Comparison of ENCODE assay signal across 25 cellular contexts in genomic region chr3:77321646-77322045, GRCh38.
DNase-seq lines count a peak whose midpoint lies in the region; ATAC-seq, FAIRE-seq and TF ChIP-seq lines count a peak whose summit lies in the region.
"Had no signal": no experiment of that assay in that cellular context is flagged by ENCODE, and none has a peak within 500 bp of the region (broad histone marks: within the 10 kb centered on the region; RNA-seq: fewer than 3 reads in every experiment).

No MANE protein-coding gene starts in this region.

- CTCF ChIA-PET in K562 (lab: Yijun Ruan, JAX; ENCODE audit: low intra/inter-chr PET ratio), result no interaction called here
- CTCF ChIA-PET in naive thymus-derived CD4-positive, alpha-beta T cell (lab: Charles Lee), result no interaction called here

- H3K27me3 Mint-ChIP-seq in GM23338 (ENCODE audit: insufficient read depth, low read depth, poor library complexity) (no peaks in the 10 kb centered on the region), T-helper 17 cell (no peaks in the 10 kb centered on the region)
- no peaks in the 10 kb centered on the region for H3K27me3 Mint-ChIP-seq in naive thymus-derived CD4-positive, alpha-beta T cell
- H3K27me3 Mint-ChIP-seq: activated T-cell treated with anti-CD3 and anti-CD28 coated beads, Interleukin-2, amount 50 U/mL, for 24 hours; IgD-negative memory B cell; T-cell had no signal

- TF ChIP-seq POLR2A in K562 (conservative IDR thresholded peaks at IDR 0.05), result no peak

- no TSS peak for BruUV-seq in K562 (replicated peaks; lab: Mats Ljungman, UMichigan)

- ATAC-seq in GM23338 (no peak), K562 (no peak), T-helper 17 cell (no peak), HG03175 (IDR thresholded peaks at IDR 0.05; ENCODE audit: unreplicated experiment) (no peak), HG03045 (IDR thresholded peaks at IDR 0.05; ENCODE audit: unreplicated experiment) (no peak)
- ATAC-seq in naive thymus-derived CD4-positive, alpha-beta T cell, result no peak
- ATAC-seq: esophagus mucosa, T-cell, upper lobe of right lung had no signal

- H3K79me1 ChIP-seq in mesenchymal stem cell (replicated peaks; ENCODE audit: low read length, poor library complexity, severe bottlenecking), result no peaks in the 10 kb centered on the region

- H3K9me1 ChIP-seq in K562 (ENCODE audit: control insufficient read depth, insufficient read depth, low read length), result no peaks in the 10 kb centered on the region

- no peak for TF ChIP-seq CTCF in GM23338 (conservative IDR thresholded peaks at IDR 0.05; ENCODE audit: low read depth in 2 of 2)
- TF ChIP-seq CTCF in K562 (IDR thresholded peaks at IDR 0.05 in 2 of 3, conservative IDR thresholded peaks at IDR 0.05 in 1 of 3; ENCODE audit: insufficient read depth in 2 of 3, low read depth in 1 of 3, low read length in 3 of 3), result no peak

- H2AK5ac ChIP-seq in mesenchymal stem cell (ENCODE audit: low read length, severe bottlenecking), result no peak overlapping the region

- H3K27ac ChIP-seq in GM23338 (ENCODE audit: low read depth) (0 out of 2 replicates have a peak overlapping the region, but pooled peaks have one; percentile 24), K562 (ENCODE audit: extremely low read depth, low read depth, low read length) (no peak overlapping the region), mesenchymal stem cell (ENCODE audit: low read length, poor library complexity, severe bottlenecking) (no peak overlapping the region)
- no peak overlapping the region for H3K27ac ChIP-seq in naive thymus-derived CD4-positive, alpha-beta T cell (ENCODE audit: low read depth, low read length)
- H3K27ac ChIP-seq: adrenal gland; BLaER1 treated with 17β-estradiol and CSF1 and Interleukin-3, amounts not matched to agents 10 nM and 100 nM; neutrophil; upper lobe of right lung had no signal

- no peak overlapping the region for H2BK5ac ChIP-seq in mesenchymal stem cell (ENCODE audit: low read depth, low read length, poor library complexity, severe bottlenecking)

- H3K4me1 Mint-ChIP-seq in GM23338 (peaks cover 5% of the 10 kb centered on the region; the same call in 2 of the 3 replicates), T-helper 17 cell (no peaks in the 10 kb centered on the region)
- H3K4me1 Mint-ChIP-seq in naive thymus-derived CD4-positive, alpha-beta T cell, result no peaks in the 10 kb centered on the region
- H3K4me1 Mint-ChIP-seq: IgD-negative memory B cell, T-cell had no signal

- no peak overlapping the region for H3K23ac ChIP-seq in mesenchymal stem cell (ENCODE audit: low read length in 2 of 2)

- no peak overlapping the region for H2BK12ac ChIP-seq in mesenchymal stem cell (ENCODE audit: low read length in 2 of 2)

- H3K4me2 ChIP-seq in GM23338 (no peak overlapping the region), K562 (ENCODE audit: insufficient read depth, low read length) (no peak overlapping the region), mesenchymal stem cell (ENCODE audit: low read length, poor library complexity, severe bottlenecking) (no peak overlapping the region)
- H3K4me2 ChIP-seq: BLaER1 treated with 17β-estradiol and CSF1 and Interleukin-3, amounts not matched to agents 10 nM and 100 nM had no signal

- no peak overlapping the region for H4K91ac ChIP-seq in mesenchymal stem cell (ENCODE audit: low read length)

- H3K27ac Mint-ChIP-seq in GM23338 (no peak overlapping the region), T-helper 17 cell (no peak overlapping the region)
- H3K27ac Mint-ChIP-seq in naive thymus-derived CD4-positive, alpha-beta T cell, result no peak overlapping the region
- H3K27ac Mint-ChIP-seq: activated T-cell treated with anti-CD3 and anti-CD28 coated beads, Interleukin-2, amount 50 U/mL, for 24 hours; IgD-negative memory B cell; T-cell had no signal

- H4K20me1 ChIP-seq in GM23338 (replicated peaks; ENCODE audit: insufficient read depth) (no peaks in the 10 kb centered on the region), K562 (replicated peaks; ENCODE audit: control insufficient read depth, insufficient read depth, low read length) (no peaks in the 10 kb centered on the region)
- H4K20me1 ChIP-seq: BLaER1 treated with 17β-estradiol and CSF1 and Interleukin-3, amounts not matched to agents 10 nM and 100 nM had no signal

- H3K4ac ChIP-seq in mesenchymal stem cell (ENCODE audit: low read depth in 1 of 2, low read length in 2 of 2), result no peak overlapping the region

- H3K27me3 ChIP-seq in GM23338 (ENCODE audit: insufficient read depth) (no peaks in the 10 kb centered on the region), K562 (ENCODE audit: control insufficient read depth in 2 of 2, insufficient read depth in 2 of 2, low read length in 2 of 2) (no peaks in the 10 kb centered on the region), mesenchymal stem cell (ENCODE audit: control insufficient read depth in 1 of 2, insufficient read depth in 1 of 2, low read length in 2 of 2) (no peaks in the 10 kb centered on the region)
- H3K27me3 ChIP-seq in naive thymus-derived CD4-positive, alpha-beta T cell (ENCODE audit: control insufficient read depth in 2 of 2, insufficient read depth in 2 of 2, low read length in 2 of 2), result no peaks in the 10 kb centered on the region
- H3K27me3 ChIP-seq: adrenal gland; BLaER1 treated with 17β-estradiol and CSF1 and Interleukin-3, amounts not matched to agents 10 nM and 100 nM; MG63; neutrophil; upper lobe of right lung had no signal

- H3K9me3 Mint-ChIP-seq in GM23338, result no peaks in the 10 kb centered on the region
- peaks cover 0 to 6% (median 3%) of the 10 kb centered on the region in 11 donors for H3K9me3 Mint-ChIP-seq in naive thymus-derived CD4-positive, alpha-beta T cell
- H3K9me3 Mint-ChIP-seq: IgD-negative memory B cell had no signal

- H2BK15ac ChIP-seq in mesenchymal stem cell (ENCODE audit: low read depth, poor library complexity, severe bottlenecking), result no peak overlapping the region

- DNase-seq in AG08395 (ENCODE audit: low spot score) (peak; percentile 21), GM23338 (ENCODE audit: low spot score) (no peak), K562 (ENCODE audit: extremely low read depth in 1 of 4, low spot score in 3 of 4) (no peak), mesenchymal stem cell (peak; percentile 7), T-helper 17 cell (no peak)
- DNase-seq in naive thymus-derived CD4-positive, alpha-beta T cell, result no peak
- DNase-seq: ACHN; activated CD8-positive, alpha-beta memory T cell treated with anti-CD3 and anti-CD28 coated beads for 24 hours; activated T-cell treated with anti-CD3 and anti-CD28 coated beads, Interleukin-2, amount 50 U/mL, for 24 hours; adrenal gland; effector memory CD4-positive, alpha-beta T cell; MG63; NCI-H1417 treated with DMSO at 0.1 percent for 48 hours; NK-92 treated with Interleukin-12 subunit alpha and Interleukin-12 subunit beta, amount 100 ng/mL, for 24 hours; T-cell; upper lobe of right lung had no signal

- H3K4me1 ChIP-seq in GM23338 (ENCODE audit: insufficient read depth) (no peaks in the 10 kb centered on the region), K562 (replicated peaks in 1 of 2; ENCODE audit: control insufficient read depth in 2 of 2, insufficient read depth in 2 of 2, low read length in 2 of 2) (no peaks in the 10 kb centered on the region), mesenchymal stem cell (ENCODE audit: control insufficient read depth, insufficient read depth, low read depth, low read length) (peaks cover 5% of the 10 kb centered on the region)
- H3K4me1 ChIP-seq in naive thymus-derived CD4-positive, alpha-beta T cell (ENCODE audit: control insufficient read depth in 2 of 2, insufficient read depth in 2 of 2, low read length in 2 of 2), result no peaks in the 10 kb centered on the region
- H3K4me1 ChIP-seq: adrenal gland, upper lobe of right lung had no signal

- H3K36me3 ChIP-seq in GM23338 (ENCODE audit: insufficient read depth) (no peaks in the 10 kb centered on the region), K562 (ENCODE audit: control insufficient read depth, insufficient read depth, low read length) (no peaks in the 10 kb centered on the region), mesenchymal stem cell (ENCODE audit: control insufficient read depth in 1 of 2, insufficient read depth in 2 of 2, low read depth in 1 of 2, low read length in 2 of 2) (no peaks in the 10 kb centered on the region)
- H3K36me3 ChIP-seq in naive thymus-derived CD4-positive, alpha-beta T cell (ENCODE audit: control insufficient read depth in 2 of 3, insufficient read depth in 3 of 3, low read length in 3 of 3), result no peaks in the 10 kb centered on the region
- H3K36me3 ChIP-seq: adrenal gland; BLaER1 treated with 17β-estradiol and CSF1 and Interleukin-3, amounts not matched to agents 10 nM and 100 nM; MG63; neutrophil; upper lobe of right lung had no signal

- no peaks in the 10 kb centered on the region for H3K79me2 ChIP-seq in GM23338 (replicated peaks; ENCODE audit: insufficient read depth)
- H3K79me2 ChIP-seq in K562 (ENCODE audit: control insufficient read depth, insufficient read depth, low read length), result no peaks in the 10 kb centered on the region

- H3K4me3 ChIP-seq in GM23338 (no peak overlapping the region), K562 (no peak overlapping the region), mesenchymal stem cell (ENCODE audit: insufficient read depth in 1 of 2, low read depth in 1 of 2, low read length in 2 of 2) (no peak overlapping the region)
- no peak overlapping the region for H3K4me3 ChIP-seq in naive thymus-derived CD4-positive, alpha-beta T cell (ENCODE audit: low read length)
- H3K4me3 ChIP-seq: adrenal gland; BLaER1 treated with 17β-estradiol and CSF1 and Interleukin-3, amounts not matched to agents 10 nM and 100 nM; MG63; upper lobe of right lung had no signal

- FAIRE-seq in K562 (lab: Jason Lieb, UNC), result no peak
- FAIRE-seq: bronchial epithelial cell, GM19239, RCC 7860 had no signal

- no peak overlapping the region for H3K18ac ChIP-seq in mesenchymal stem cell (ENCODE audit: low read depth in 1 of 2, low read length in 2 of 2)

- no peak for TF ChIP-seq EP300 in K562 (IDR thresholded peaks at IDR 0.05; ENCODE audit: low read length)

- POLR2A ChIA-PET in K562 (lab: Yijun Ruan, JAX), result no interaction called here
- POLR2A ChIA-PET in naive thymus-derived CD4-positive, alpha-beta T cell (lab: Charles Lee), result no interaction called here

- H4K8ac ChIP-seq in mesenchymal stem cell (ENCODE audit: low read length), result no peak overlapping the region

- H3K4me3 Mint-ChIP-seq in GM23338, result no peak overlapping the region
- no peak overlapping the region for H3K4me3 Mint-ChIP-seq in T-helper 17 cell
- no peak overlapping the region for H3K4me3 Mint-ChIP-seq in naive thymus-derived CD4-positive, alpha-beta T cell
- H3K4me3 Mint-ChIP-seq: activated T-cell treated with anti-CD3 and anti-CD28 coated beads, Interleukin-2, amount 50 U/mL, for 24 hours; IgD-negative memory B cell; T-cell had no signal

- H3K9ac ChIP-seq in K562 (ENCODE audit: insufficient read depth in 1 of 2, low read depth in 2 of 2, low read length in 2 of 2) (no peak overlapping the region), mesenchymal stem cell (ENCODE audit: low read length) (no peak overlapping the region)
- H3K9ac ChIP-seq: BLaER1 treated with 17β-estradiol and CSF1 and Interleukin-3, amounts not matched to agents 10 nM and 100 nM had no signal

- H2BK120ac ChIP-seq in mesenchymal stem cell (ENCODE audit: low read depth, low read length), result no peak overlapping the region

- H3K9me3 ChIP-seq in K562 (replicated peaks; ENCODE audit: control insufficient read depth, insufficient read depth, low read depth, low read length) (no peaks in the 10 kb centered on the region), mesenchymal stem cell (ENCODE audit: control insufficient read depth, low read length) (no peaks in the 10 kb centered on the region), T-helper 17 cell (ENCODE audit: control insufficient read depth, low read length, poor library complexity, severe bottlenecking) (no peaks in the 10 kb centered on the region)
- no peaks in the 10 kb centered on the region for H3K9me3 ChIP-seq in naive thymus-derived CD4-positive, alpha-beta T cell (ENCODE audit: control insufficient read depth in 2 of 3, low read length in 3 of 3)
- H3K9me3 ChIP-seq: adrenal gland, MG63, neutrophil, upper lobe of right lung had no signal

- no peaks in the 10 kb centered on the region for H3F3A ChIP-seq in GM23338 (replicated peaks; ENCODE audit: low read depth)

- no peak overlapping the region for H2AFZ ChIP-seq in GM23338
- peak overlapping the region; percentile 63; the same call in 1 of the 2 replicates for H2AFZ ChIP-seq in K562 (ENCODE audit: low read depth, low read length)
- H2AFZ ChIP-seq in mesenchymal stem cell (ENCODE audit: low read depth, low read length), result no peak overlapping the region

- in situ Hi-C loops in K562 (cut with MboI), result no loop called here

- no peak overlapping the region for H3K14ac ChIP-seq in mesenchymal stem cell (ENCODE audit: low read length in 2 of 2)

- H3K9me2 ChIP-seq in GM23338 (ENCODE audit: insufficient read depth), result no peaks in the 10 kb centered on the region

- no peak for TF ChIP-seq RAD21 in K562 (CRISPR knock-in tag; conservative IDR thresholded peaks at IDR 0.05 in 1 of 2, IDR thresholded peaks at IDR 0.05 in 1 of 2)

- WGBS in K562 (ENCODE audit: insufficient coverage, low coverage, missing lambda C conversion rate), result 18% methylated on average over 4 of the region's 6 CpGs
- 59% methylated on average over 5 of the region's 6 CpGs for WGBS in mesenchymal stem cell

- intact Hi-C loops in K562 (cut with micrococcal nuclease), result no loop called here
- intact Hi-C loops in naive thymus-derived CD4-positive, alpha-beta T cell (cut with micrococcal nuclease), result no loop called here

- H3K36me3 Mint-ChIP-seq in GM23338 (ENCODE audit: low read depth), result no peaks in the 10 kb centered on the region
- no peaks in the 10 kb centered on the region for H3K36me3 Mint-ChIP-seq in T-helper 17 cell (ENCODE audit: low read depth)
- H3K36me3 Mint-ChIP-seq in naive thymus-derived CD4-positive, alpha-beta T cell, result no peaks in the 10 kb centered on the region
- H3K36me3 Mint-ChIP-seq: T-cell had no signal

Comparison
In these comparisons a context has a peak if more than half of its experiments do, and no peak if none do; other contexts are left out.
1. DNase-seq: peak in AG08395 (single experiment) and mesenchymal stem cell (single experiment); none in GM23338 (single experiment), K562 (0 of 4), T-helper 17 cell (0 of 3) and naive thymus-derived CD4-positive, alpha-beta T cell (0 of 9).